ENCODE assay signal across 22 cellular contexts in the genomic region with DNA sequence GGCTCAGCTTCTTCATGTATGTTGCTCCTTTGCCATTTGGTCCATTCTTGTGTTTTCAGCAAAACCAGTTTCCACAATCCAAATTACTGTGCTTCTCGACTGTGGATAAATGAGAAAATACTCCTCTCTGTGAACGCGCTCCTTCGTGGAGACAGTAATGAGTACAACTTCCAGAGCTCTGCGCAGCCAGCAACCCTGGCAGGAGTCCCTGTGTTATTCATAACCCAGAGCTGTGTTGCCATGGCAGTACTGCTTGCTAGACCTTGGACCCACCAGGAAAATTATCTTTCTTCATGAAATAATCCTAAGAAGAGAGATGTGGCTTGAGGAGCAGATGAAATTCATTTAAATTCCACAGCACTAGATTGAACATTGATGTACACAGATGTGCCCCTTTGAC.
A peak's percentile ranks its signal among the peaks of the same experiment; 100 is the strongest.
DNase-seq lines count a peak whose midpoint lies in the region; ATAC-seq and TF ChIP-seq lines count a peak whose summit lies in the region.
"Had no signal": no experiment of that assay in that cellular context is flagged by ENCODE, and none has a peak within 500 bp of the region (broad histone marks: within the 10 kb centered on the region; RNA-seq: fewer than 3 reads in every experiment).

No MANE protein-coding gene starts in this region.

- peak in 1 of 2 donors; percentile 56 for TF ChIP-seq POLR2A in adrenal gland (IDR thresholded peaks at IDR 0.05)
- no peak for TF ChIP-seq POLR2A in gastroesophageal sphincter (IDR thresholded peaks at IDR 0.05)
- no peak for TF ChIP-seq POLR2A in suprapubic skin (IDR thresholded peaks at IDR 0.05)

- ATAC-seq in gastroesophageal sphincter = peak; percentile 87
- ATAC-seq in HG03354 (IDR thresholded peaks at IDR 0.05; ENCODE audit: poor library complexity, severe bottlenecking, unreplicated experiment) = no peak

- peak; percentile 80 to 90 (median 84) for DNase-seq in adrenal gland
- DNase-seq in mucosa of gallbladder (ENCODE audit: low spot score) = peak; percentile 67
- peak in 1 of 2 donors; percentile 74 for DNase-seq in suprapubic skin (ENCODE audit: low spot score in 2 of 2)
- no peak for DNase-seq in MCF 10A (ENCODE audit: unreplicated experiment)
- no peak for DNase-seq in Calu3
- no peak for DNase-seq in hepatic stellate cell (ENCODE audit: low spot score)
- DNase-seq: activated CD4-positive, alpha-beta memory T cell treated with anti-CD3 and anti-CD28 coated beads, Interleukin-2, amount 10 ng/mL, durations not matched to agents 7 days and 5 days; activated CD4-positive, CD25-positive, alpha-beta regulatory T cell; activated naive CD4-positive, alpha-beta T cell treated with Interleukin-2 at 50 U/mL for 16 hours; brain microvascular endothelial cell; CD4-positive, alpha-beta T cell; DMS79; MM.1S; NCI-H2227 treated with DMSO at 0.1 percent for 48 hours; pancreas; stimulated activated CD4-positive, alpha-beta T cell treated with anti-CD3 and anti-CD28 coated beads, Interleukin-2, amount 100 ng/mL, for 48 hours had no signal

- H3K9me3 Mint-ChIP-seq in MCF 10A (ENCODE audit: unreplicated experiment) = no peaks in the 10 kb centered on the region
- no peaks in the 10 kb centered on the region for H3K9me3 Mint-ChIP-seq in Calu3 (ENCODE audit: low read depth, unreplicated experiment)
- H3K9me3 Mint-ChIP-seq: activated CD4-positive, alpha-beta memory T cell treated with anti-CD3 and anti-CD28 coated beads, Interleukin-2, amount 10 ng/mL, durations not matched to agents 7 days and 5 days; CD4-positive, alpha-beta T cell; stimulated activated naive CD8-positive, alpha-beta T cell treated with anti-CD3 and anti-CD28 coated beads, Interleukin-15, Interleukin-2, amounts not matched to agents 100 ng/mL and 50 ng/mL, for 24 hours; T-helper 2 cell treated with Interferon-gamma antibody and Interleukin-4, amounts not matched to agents 5 μg/mL and 100 μg/mL, for 36 hours had no signal

- H3K36me3 Mint-ChIP-seq in MCF 10A (ENCODE audit: insufficient read depth, unreplicated experiment) = no peaks in the 10 kb centered on the region
- peaks cover 12% of the 10 kb centered on the region for H3K36me3 Mint-ChIP-seq in Calu3 (ENCODE audit: insufficient read depth, unreplicated experiment)
- H3K36me3 Mint-ChIP-seq: IgD-negative memory B cell had no signal

- H3K27me3 Mint-ChIP-seq in MCF 10A (ENCODE audit: insufficient read depth, unreplicated experiment) (no peaks in the 10 kb centered on the region), Calu3 (ENCODE audit: unreplicated experiment) (no peaks in the 10 kb centered on the region)

- no peak overlapping the region for H3K4me3 ChIP-seq in adrenal gland
- peak overlapping the region; percentile 17 to 20 for H3K4me3 ChIP-seq in gastroesophageal sphincter
- no peak overlapping the region for H3K4me3 ChIP-seq in suprapubic skin
- H3K4me3 ChIP-seq: pancreas, skin epidermis had no signal

- H3K4me1 Mint-ChIP-seq in MCF 10A (ENCODE audit: insufficient read depth, unreplicated experiment) = peaks cover 14% of the 10 kb centered on the region
- peaks cover 8% of the 10 kb centered on the region for H3K4me1 Mint-ChIP-seq in Calu3 (ENCODE audit: low read depth, unreplicated experiment)

- peaks cover 10 to 20% of the 10 kb centered on the region in 2 donors for H3K4me1 ChIP-seq in adrenal gland (replicated peaks in 1 of 2)
- peaks cover 0 to 28% (median 3%) of the 10 kb centered on the region in 3 donors for H3K4me1 ChIP-seq in gastroesophageal sphincter
- H3K4me1 ChIP-seq in suprapubic skin = no peaks in the 10 kb centered on the region
- H3K4me1 ChIP-seq: pancreas had no signal

- TF ChIP-seq CTCF in adrenal gland (IDR thresholded peaks at IDR 0.05) = no peak
- TF ChIP-seq CTCF in gastroesophageal sphincter (IDR thresholded peaks at IDR 0.05) = no peak
- no peak for TF ChIP-seq CTCF in suprapubic skin (IDR thresholded peaks at IDR 0.05)
- TF ChIP-seq CTCF in MCF 10A (IDR thresholded peaks at IDR 0.05; ENCODE audit: unreplicated experiment) = no peak
- no peak for TF ChIP-seq CTCF in Calu3 (IDR thresholded peaks at IDR 0.05; ENCODE audit: unreplicated experiment)

- POLR2A ChIA-PET in MCF 10A (lab: Yijun Ruan, JAX) = no interaction called here

- TF ChIP-seq EP300 in gastroesophageal sphincter (IDR thresholded peaks at IDR 0.05) (no peak), suprapubic skin (IDR thresholded peaks at IDR 0.05) (no peak)

- intact Hi-C loops in adrenal gland (cut with DNase I) = no loop called here
- intact Hi-C loops in MCF 10A (cut with micrococcal nuclease) = no loop called here
- intact Hi-C loops in Calu3 (cut with micrococcal nuclease; ENCODE audit: unreplicated experiment) = no loop called here

- CTCF ChIA-PET in MCF 10A (lab: Yijun Ruan, JAX) (interaction anchor here (0.5 to 1.2 kb wide), 2 partner anchors 33 to 1735 kb away, joined by 3 read pairs; no protein-coding TSS in a partner anchor), Calu3 (lab: Charles Lee) (no interaction called here)

- BruUV-seq in MCF 10A (replicated peaks; lab: Mats Ljungman, UMichigan) (no TSS peak), Calu3 (replicated peaks; lab: Mats Ljungman, UMichigan) (no TSS peak)

- no peak overlapping the region for H3K27ac Mint-ChIP-seq in MCF 10A (ENCODE audit: low read depth, unreplicated experiment)
- no peak overlapping the region for H3K27ac Mint-ChIP-seq in Calu3 (ENCODE audit: unreplicated experiment)
- H3K27ac Mint-ChIP-seq: activated CD4-positive, alpha-beta memory T cell treated with anti-CD3 and anti-CD28 coated beads, Interleukin-2, amount 10 ng/mL, durations not matched to agents 7 days and 5 days; CD4-positive, alpha-beta T cell; IgD-negative memory B cell; stimulated activated naive CD8-positive, alpha-beta T cell treated with anti-CD3 and anti-CD28 coated beads, Interleukin-15, Interleukin-2, amounts not matched to agents 100 ng/mL and 50 ng/mL, for 24 hours; T-helper 2 cell treated with Interferon-gamma antibody and Interleukin-4, amounts not matched to agents 5 μg/mL and 100 μg/mL, for 36 hours had no signal

- H3K4me3 Mint-ChIP-seq in MCF 10A (ENCODE audit: unreplicated experiment) (no peak overlapping the region), Calu3 (ENCODE audit: low read depth, unreplicated experiment) (no peak overlapping the region)
- H3K4me3 Mint-ChIP-seq: activated CD4-positive, alpha-beta memory T cell treated with anti-CD3 and anti-CD28 coated beads, Interleukin-2, amount 10 ng/mL, durations not matched to agents 7 days and 5 days; CD4-positive, alpha-beta T cell; IgD-negative memory B cell; stimulated activated naive CD8-positive, alpha-beta T cell treated with anti-CD3 and anti-CD28 coated beads, Interleukin-15, Interleukin-2, amounts not matched to agents 100 ng/mL and 50 ng/mL, for 24 hours; T-helper 2 cell treated with Interferon-gamma antibody and Interleukin-4, amounts not matched to agents 5 μg/mL and 100 μg/mL, for 36 hours had no signal

- H3K27ac ChIP-seq in adrenal gland (peak overlapping the region in 4 of 5 donors; percentile 55 to 84 (median 68)), gastroesophageal sphincter (peak overlapping the region; percentile 75 to 99 (median 82)), suprapubic skin (peak overlapping the region; percentile 8)
- H3K27ac ChIP-seq: brain microvascular endothelial cell, pancreas had no signal

- H3K36me3 ChIP-seq in adrenal gland (replicated peaks in 1 of 2) = no peaks in the 10 kb centered on the region
- H3K36me3 ChIP-seq in gastroesophageal sphincter = no peaks in the 10 kb centered on the region
- no peaks in the 10 kb centered on the region for H3K36me3 ChIP-seq in suprapubic skin
- H3K36me3 ChIP-seq: brain microvascular endothelial cell, pancreas had no signal

- 40 to 45% (median 43%) methylated on average over 5 of the region's 5 CpGs for WGBS in adrenal gland, 4 donors
- 9% methylated on average over 5 of the region's 5 CpGs for WGBS in gastroesophageal sphincter (ENCODE audit: low coverage in 1 of 2), 2 donors
- 75% methylated on average over 5 of the region's 5 CpGs for WGBS in suprapubic skin

- H3K27me3 ChIP-seq in adrenal gland = no peaks in the 10 kb centered on the region
- no peaks in the 10 kb centered on the region for H3K27me3 ChIP-seq in gastroesophageal sphincter
- no peaks in the 10 kb centered on the region for H3K27me3 ChIP-seq in suprapubic skin
- H3K27me3 ChIP-seq: brain microvascular endothelial cell, pancreas had no signal

- H3K9me3 ChIP-seq in adrenal gland (replicated peaks in 1 of 3) (no peaks in the 10 kb centered on the region), gastroesophageal sphincter (no peaks in the 10 kb centered on the region), suprapubic skin (no peaks in the 10 kb centered on the region)
- H3K9me3 ChIP-seq: pancreas had no signal

Comparison
In these comparisons a context has a peak if more than half of its experiments do, and no peak if none do; other contexts are left out.
1. DNase-seq: peak in adrenal gland (7 of 7) and mucosa of gallbladder (single experiment); none in MCF 10A (single experiment), Calu3 (single experiment) and hepatic stellate cell (single experiment).
2. H3K27ac ChIP-seq: peak in every context shown above with its lines; median percentile 82 in gastroesophageal sphincter; 68 in adrenal gland; 8 in suprapubic skin.
3. H3K4me3 ChIP-seq: peak in gastroesophageal sphincter (2 of 2); none in adrenal gland (0 of 4) and suprapubic skin (single experiment).